ENCODE assay signal across 19 cellular contexts in the genomic region with DNA sequence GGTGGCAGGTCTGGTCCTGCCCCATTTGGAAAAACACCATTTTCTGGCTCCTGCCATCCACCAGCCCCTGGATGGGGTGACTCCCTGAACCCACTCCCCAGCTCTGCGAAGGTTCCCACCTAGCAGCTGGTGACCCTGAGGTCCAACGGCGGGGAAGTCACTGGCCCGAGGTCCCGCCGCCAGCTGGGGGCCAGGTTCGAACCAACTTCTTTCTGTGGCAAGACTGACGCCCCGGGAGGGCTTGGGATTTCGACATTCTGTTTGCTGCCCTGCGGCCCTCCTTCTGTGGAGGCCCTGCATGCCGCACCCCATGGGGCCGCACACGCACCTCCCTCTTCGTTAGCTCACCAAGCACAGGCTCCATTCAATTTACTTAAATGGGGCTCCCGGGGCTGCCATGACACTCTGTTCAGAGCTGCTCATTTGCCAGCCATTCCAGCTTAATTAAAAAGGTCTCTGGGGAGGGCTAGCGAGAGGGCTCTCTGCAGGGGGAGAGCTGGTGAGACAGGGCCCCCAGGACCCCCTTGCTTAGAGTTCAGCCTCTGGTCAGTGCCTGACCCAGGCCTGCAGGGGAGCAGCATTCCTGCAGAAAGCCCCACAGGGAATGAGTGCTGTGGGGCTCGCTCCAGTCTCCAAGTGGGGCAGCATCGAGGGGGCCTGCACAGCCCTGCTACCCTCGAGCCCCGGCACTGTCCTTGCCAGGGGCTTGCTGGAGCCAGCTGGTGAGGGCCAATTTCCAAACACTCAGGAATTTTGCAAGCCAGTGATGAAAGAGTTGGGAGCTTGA.
"Had no signal": no experiment of that assay in that cellular context is flagged by ENCODE, and none has a peak within 500 bp of the region (broad histone marks: within the 10 kb centered on the region; RNA-seq: fewer than 3 reads in every experiment).

No MANE protein-coding gene starts in this region.

- H3K4me1 ChIP-seq: heart left ventricle, lower lobe of right lung, spleen had no signal

- DNase-seq: activated CD4-positive, alpha-beta memory T cell treated with anti-CD3 and anti-CD28 coated beads for 36 hours; activated CD4-positive, alpha-beta T cell treated with anti-CD3 and anti-CD28 coated beads for 48 hours; activated naive CD4-positive, alpha-beta T cell treated with Interleukin-2 at 50 U/mL for 16 hours; activated naive CD8-positive, alpha-beta T cell treated with anti-CD3 and anti-CD28 coated beads for 36 hours; activated T-cell treated with anti-CD3 and anti-CD28 coated beads, Interleukin-2, amount 50 U/mL, for 48 hours; cortex of kidney; heart left ventricle; left cardiac atrium; lower lobe of right lung; mesendoderm; mucosa of descending colon; spleen; stimulated activated CD4-positive, alpha-beta T cell treated with anti-CD3 and anti-CD28 coated beads, Interleukin-4, amount 100 ng/mL, for 1 hour; stimulated activated naive CD4-positive, alpha-beta T cell; T-helper 2 cell had no signal

- ATAC-seq: heart left ventricle, mucosa of descending colon had no signal

- H3K27ac Mint-ChIP-seq: activated CD4-positive, alpha-beta memory T cell treated with anti-CD3 and anti-CD28 coated beads for 36 hours; activated naive CD8-positive, alpha-beta T cell treated with anti-CD3 and anti-CD28 coated beads for 36 hours; type B pancreatic cell had no signal

- H3K27ac ChIP-seq: epithelial cell of prostate, heart left ventricle, lower lobe of right lung, spleen, thoracic aorta had no signal

- H3K4me3 ChIP-seq: heart left ventricle, lower lobe of right lung, mucosa of descending colon, spleen, thoracic aorta had no signal

- H3K9me3 Mint-ChIP-seq: activated CD4-positive, alpha-beta memory T cell treated with anti-CD3 and anti-CD28 coated beads for 36 hours; activated naive CD8-positive, alpha-beta T cell treated with anti-CD3 and anti-CD28 coated beads for 36 hours; central memory CD8-positive, alpha-beta T cell; type B pancreatic cell had no signal

- H3K4me1 Mint-ChIP-seq: activated naive CD8-positive, alpha-beta T cell treated with anti-CD3 and anti-CD28 coated beads for 36 hours; central memory CD8-positive, alpha-beta T cell had no signal

- H3K36me3 ChIP-seq: heart left ventricle, lower lobe of right lung, spleen, thoracic aorta had no signal

- H3K4me3 Mint-ChIP-seq: activated CD4-positive, alpha-beta memory T cell treated with anti-CD3 and anti-CD28 coated beads for 36 hours; activated naive CD8-positive, alpha-beta T cell treated with anti-CD3 and anti-CD28 coated beads for 36 hours; central memory CD8-positive, alpha-beta T cell; type B pancreatic cell had no signal

- H3K36me3 Mint-ChIP-seq: activated CD4-positive, alpha-beta memory T cell treated with anti-CD3 and anti-CD28 coated beads for 36 hours; activated naive CD8-positive, alpha-beta T cell treated with anti-CD3 and anti-CD28 coated beads for 36 hours; type B pancreatic cell had no signal

- H3K27me3 Mint-ChIP-seq: activated CD4-positive, alpha-beta memory T cell treated with anti-CD3 and anti-CD28 coated beads for 36 hours; activated naive CD8-positive, alpha-beta T cell treated with anti-CD3 and anti-CD28 coated beads for 36 hours had no signal

- H3K9me3 ChIP-seq: lower lobe of right lung, mucosa of descending colon, spleen, thoracic aorta had no signal
